Comparison of ENCODE assay signal across 6 cellular contexts in the genomic region with DNA sequence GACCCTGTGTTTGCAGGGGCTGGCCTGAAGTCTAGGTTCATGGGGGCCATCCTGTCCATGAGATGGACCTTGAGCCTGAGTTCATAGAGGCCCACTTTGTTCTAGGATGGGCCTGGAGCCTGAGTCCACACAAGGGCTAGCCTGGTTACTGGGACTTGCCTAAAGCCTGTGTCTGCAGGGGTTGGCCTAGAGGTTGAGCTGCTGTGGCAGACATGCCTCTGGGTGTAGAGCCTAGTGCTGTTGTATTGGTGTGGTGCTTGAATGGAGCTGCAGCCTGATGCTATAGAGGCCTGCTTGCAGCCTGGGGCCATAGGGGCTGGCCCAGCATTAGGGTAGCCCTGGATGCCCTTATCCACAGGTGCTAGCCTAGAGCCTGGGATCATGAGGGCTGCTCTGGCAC. TPM values are rescaled to one million over a fixed set of nuclear protein-coding genes. Genes with fewer than 3 reads are reported as not detected.
"Had no signal": no experiment of that assay in that cellular context is flagged by ENCODE, and none has a peak within 500 bp of the region (broad histone marks: within the 10 kb centered on the region; RNA-seq: fewer than 3 reads in every experiment).

No MANE protein-coding gene starts in this region.

- DNase-seq: H9, HCEC 1CT, KG1 had no signal

- H3K4me2 ChIP-seq: GM23338 had no signal

- H2AFZ ChIP-seq: GM23338 had no signal

- FAIRE-seq: HTR-8/SVneo, K562 had no signal

- ATAC-seq: GM23338, K562 had no signal

- H3K4me3 ChIP-seq: GM23338, K562 had no signal

RNA-seq across cellular contexts. Expression of gene RASGRP3, which starts 23.9 kb away (rescaled TPM):
- total RNA-seq: H9 had no signal
